Comparison of ENCODE assay signal across 14 cellular contexts in the genomic region with DNA sequence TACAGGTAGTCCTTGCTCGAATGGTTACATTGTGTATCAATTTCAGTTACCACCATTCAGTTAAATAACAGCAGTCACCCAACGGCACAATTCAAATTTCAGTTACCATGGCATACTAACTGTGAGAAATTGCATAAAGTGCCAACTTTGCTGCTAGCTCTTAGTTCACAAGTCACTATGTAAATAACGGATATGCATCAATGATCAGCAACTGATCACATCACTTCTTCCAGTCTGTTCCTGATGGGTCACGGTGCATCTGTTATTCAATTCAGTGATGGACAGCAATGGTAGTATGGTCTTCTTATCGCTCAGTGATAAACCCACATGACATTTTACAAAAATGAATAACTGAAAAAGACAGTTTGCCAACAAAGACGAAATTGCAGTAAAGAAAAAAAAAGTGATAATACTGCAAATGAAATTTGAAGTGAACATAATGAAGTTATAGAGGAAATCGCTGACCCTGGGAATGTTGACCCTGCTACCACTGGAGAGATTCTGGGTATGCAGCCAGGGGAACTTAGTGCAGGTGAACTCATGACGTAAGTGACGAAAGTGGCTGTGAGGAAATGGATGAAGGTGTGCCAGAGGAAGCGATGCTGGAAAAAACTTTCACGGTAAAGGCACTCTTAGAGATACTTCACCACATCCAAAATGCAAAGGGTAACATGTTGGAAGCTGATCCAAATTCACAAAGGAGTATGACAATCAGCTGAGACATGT. TPM values are rescaled to one million over a fixed set of nuclear protein-coding genes. Genes with fewer than 3 reads are reported as not detected.
DNase-seq lines count a peak whose midpoint lies in the region; ATAC-seq and TF ChIP-seq lines count a peak whose summit lies in the region.
"Had no signal": no experiment of that assay in that cellular context is flagged by ENCODE, and none has a peak within 500 bp of the region (broad histone marks: within the 10 kb centered on the region; RNA-seq: fewer than 3 reads in every experiment).

No MANE protein-coding gene starts in this region.

- H3K27me3 ChIP-seq in left ventricle myocardium inferior (ENCODE audit: low read depth), result peaks cover 17% of the 10 kb centered on the region
- H3K27me3 ChIP-seq: BLaER1 treated with 17β-estradiol and CSF1 and Interleukin-3, amounts not matched to agents 10 nM and 100 nM; SJCRH30 had no signal

- no peak for ATAC-seq in Right ventricle myocardium inferior

- H3K4me3 ChIP-seq in left ventricle myocardium inferior, result no peak overlapping the region
- H3K4me3 ChIP-seq: BLaER1 treated with 17β-estradiol and CSF1 and Interleukin-3, amounts not matched to agents 10 nM and 100 nM; GM12878; HAP-1; SJCRH30 had no signal

- H3K27ac ChIP-seq in left ventricle myocardium inferior (replicated peaks), result peak overlapping the region; percentile 53
- H3K27ac ChIP-seq: BLaER1 treated with 17β-estradiol and CSF1 and Interleukin-3, amounts not matched to agents 10 nM and 100 nM; SJCRH30 had no signal

- TF ChIP-seq CTCF in left ventricle myocardium inferior (IDR thresholded peaks at IDR 0.05; ENCODE audit: borderline replicate concordance), result no peak

- H3K4me1 ChIP-seq in left ventricle myocardium inferior, result peaks cover 28% of the 10 kb centered on the region
- H3K4me1 ChIP-seq: HAP-1 had no signal

- no peaks in the 10 kb centered on the region for H3K9me3 ChIP-seq in left ventricle myocardium inferior (replicated peaks)
- H3K9me3 ChIP-seq: HAP-1, SJCRH30 had no signal

- no peaks in the 10 kb centered on the region for H3K36me3 ChIP-seq in left ventricle myocardium inferior
- H3K36me3 ChIP-seq: BLaER1 treated with 17β-estradiol and CSF1 and Interleukin-3, amounts not matched to agents 10 nM and 100 nM; HAP-1; SJCRH30 had no signal

- intact Hi-C loops in left ventricle myocardium inferior (cut with micrococcal nuclease), result no loop called here
- intact Hi-C loops in Right ventricle myocardium inferior (cut with DNase I), result loop anchor here (5.0 kb wide), 1 partner anchor 117 kb away; no protein-coding TSS in a partner anchor

- no peak for DNase-seq in left ventricle myocardium inferior
- DNase-seq in Right ventricle myocardium inferior (ENCODE audit: missing footprints), result no peak
- peak; percentile 57 to 60 for DNase-seq in NCI-H526 (lab: John Stamatoyannopoulos, UW)
- peak; percentile 29 for DNase-seq in glomerular visceral epithelial cell (ENCODE audit: extremely low spot score)
- no peak for DNase-seq in iPS-NIHi7 (ENCODE audit: extremely low spot score)
- DNase-seq in effector CD4-positive, alpha-beta T cell, result no peak
- DNase-seq in NCI-H1105 treated with DMSO at 0.1 percent for 48 hours (lab: John Stamatoyannopoulos, UW), result no peak
- DNase-seq: KG1, NCI-H1417 treated with DMSO at 0.1 percent for 48 hours, NCI-H187 treated with DMSO at 0.1 percent for 48 hours had no signal

RNA-seq across cellular contexts. Expression of a gene that starts 25.9 kb away (rescaled TPM):
- 3.7 TPM for total RNA-seq in left ventricle myocardium inferior
- total RNA-seq in Right ventricle myocardium inferior, result 9.0 TPM

Comparison
In these comparisons a context has a peak if more than half of its experiments do, and no peak if none do; other contexts are left out.
1. DNase-seq: peak in NCI-H526 (2 of 2) and glomerular visceral epithelial cell (single experiment); none in left ventricle myocardium inferior (single experiment), Right ventricle myocardium inferior (single experiment), iPS-NIHi7 (single experiment), effector CD4-positive, alpha-beta T cell (single experiment) and NCI-H1105 treated with DMSO at 0.1 percent for 48 hours (single experiment).